Comparison of ENCODE assay signal across 9 cellular contexts in genomic region chr6:21263531-21264287, GRCh38.
DNase-seq lines count a peak whose midpoint lies in the region; ATAC-seq and TF ChIP-seq lines count a peak whose summit lies in the region.
"Had no signal": no experiment of that assay in that cellular context is flagged by ENCODE, and none has a peak within 500 bp of the region (broad histone marks: within the 10 kb centered on the region; RNA-seq: fewer than 3 reads in every experiment).

No MANE protein-coding gene starts in this region.

- TF ChIP-seq CTCF in activated CD8-positive, alpha-beta T cell treated with anti-CD3 and anti-CD28 coated beads for 36 hours (IDR thresholded peaks at IDR 0.05), result no peak

- peak overlapping the region; percentile 51 for H3K27ac Mint-ChIP-seq in activated CD4-positive, alpha-beta T cell treated with anti-CD3 and anti-CD28 coated beads, Interleukin-2, amount 10 ng/mL, durations not matched to agents 24 days and 14 days
- H3K27ac Mint-ChIP-seq in activated CD4-positive, alpha-beta T cell treated with anti-CD3 and anti-CD28 coated beads, Interleukin-2, amount 10 ng/mL, durations not matched to agents 7 days and 5 days, result no peak overlapping the region
- H3K27ac Mint-ChIP-seq in activated CD8-positive, alpha-beta T cell treated with anti-CD3 and anti-CD28 coated beads for 36 hours, result no peak overlapping the region

- intact Hi-C loops in activated CD4-positive, alpha-beta T cell treated with anti-CD3 and anti-CD28 coated beads, Interleukin-2, amount 10 ng/mL, durations not matched to agents 24 days and 14 days (cut with micrococcal nuclease), result no loop called here
- intact Hi-C loops in activated CD8-positive, alpha-beta T cell treated with anti-CD3 and anti-CD28 coated beads for 36 hours (cut with micrococcal nuclease), result no loop called here

- CTCF ChIA-PET in activated CD4-positive, alpha-beta T cell treated with anti-CD3 and anti-CD28 coated beads, Interleukin-2, amount 10 ng/mL, durations not matched to agents 7 days and 5 days (lab: Charles Lee), result interaction anchor here (1.0 kb wide), 1 partner anchor 701 kb away, joined by 4 read pairs; no protein-coding TSS in a partner anchor
- CTCF ChIA-PET in activated CD8-positive, alpha-beta T cell treated with anti-CD3 and anti-CD28 coated beads for 36 hours (lab: Charles Lee), result interaction anchor here (1.7 kb wide), 1 partner anchor 11 kb away, joined by 5 read pairs; no protein-coding TSS in a partner anchor

- no peaks in the 10 kb centered on the region for H3K36me3 Mint-ChIP-seq in activated CD4-positive, alpha-beta T cell treated with anti-CD3 and anti-CD28 coated beads, Interleukin-2, amount 10 ng/mL, durations not matched to agents 24 days and 14 days (ENCODE audit: low read depth)
- no peaks in the 10 kb centered on the region for H3K36me3 Mint-ChIP-seq in activated CD4-positive, alpha-beta T cell treated with anti-CD3 and anti-CD28 coated beads, Interleukin-2, amount 10 ng/mL, durations not matched to agents 7 days and 5 days (ENCODE audit: low read depth)
- H3K36me3 Mint-ChIP-seq in activated CD8-positive, alpha-beta T cell treated with anti-CD3 and anti-CD28 coated beads for 36 hours (ENCODE audit: low read depth), result no peaks in the 10 kb centered on the region

- peaks cover 7% of the 10 kb centered on the region for H3K9me3 Mint-ChIP-seq in activated CD4-positive, alpha-beta T cell treated with anti-CD3 and anti-CD28 coated beads, Interleukin-2, amount 10 ng/mL, durations not matched to agents 24 days and 14 days
- peaks cover 6% of the 10 kb centered on the region for H3K9me3 Mint-ChIP-seq in activated CD4-positive, alpha-beta T cell treated with anti-CD3 and anti-CD28 coated beads, Interleukin-2, amount 10 ng/mL, durations not matched to agents 7 days and 5 days
- H3K9me3 Mint-ChIP-seq in activated CD8-positive, alpha-beta T cell treated with anti-CD3 and anti-CD28 coated beads for 36 hours, result no peaks in the 10 kb centered on the region

- no peak for ATAC-seq in activated CD8-positive, alpha-beta T cell treated with anti-CD3 and anti-CD28 coated beads for 36 hours
- ATAC-seq in HG03571 (IDR thresholded peaks at IDR 0.05; ENCODE audit: unreplicated experiment), result no peak
- ATAC-seq: heart right ventricle had no signal

- H3K4me1 Mint-ChIP-seq in activated CD4-positive, alpha-beta T cell treated with anti-CD3 and anti-CD28 coated beads, Interleukin-2, amount 10 ng/mL, durations not matched to agents 24 days and 14 days, result peaks cover 10% of the 10 kb centered on the region
- H3K4me1 Mint-ChIP-seq in activated CD4-positive, alpha-beta T cell treated with anti-CD3 and anti-CD28 coated beads, Interleukin-2, amount 10 ng/mL, durations not matched to agents 7 days and 5 days, result peaks cover 13% of the 10 kb centered on the region
- peaks cover 28% of the 10 kb centered on the region for H3K4me1 Mint-ChIP-seq in activated CD8-positive, alpha-beta T cell treated with anti-CD3 and anti-CD28 coated beads for 36 hours (ENCODE audit: low read depth)

- DNase-seq in activated CD4-positive, alpha-beta T cell treated with anti-CD3 and anti-CD28 coated beads, Interleukin-2, amount 10 ng/mL, durations not matched to agents 24 days and 14 days, result no peak
- no peak for DNase-seq in activated CD4-positive, alpha-beta T cell treated with anti-CD3 and anti-CD28 coated beads, Interleukin-2, amount 10 ng/mL, durations not matched to agents 7 days and 5 days
- peak; percentile 89 for DNase-seq in HPDE6-E6E7 (ENCODE audit: extremely low spot score)
- peak; percentile 49 for DNase-seq in activated CD8-positive, alpha-beta T cell treated with anti-CD3 and anti-CD28 coated beads for 36 hours
- peak; percentile 15 to 19 for DNase-seq in stimulated activated CD8-positive, alpha-beta memory T cell treated with anti-CD3 and anti-CD28 coated beads, Interleukin-7, amount 100 ng/mL, for 48 hours (ENCODE audit: extremely low read depth in 1 of 2, low read depth in 1 of 2)
- no peak for DNase-seq in NCI-H446 (lab: John Stamatoyannopoulos, UW)
- no peak for DNase-seq in SK-N-DZ (ENCODE audit: low spot score)
- DNase-seq: heart right ventricle had no signal

- no peak overlapping the region for H3K4me3 Mint-ChIP-seq in activated CD4-positive, alpha-beta T cell treated with anti-CD3 and anti-CD28 coated beads, Interleukin-2, amount 10 ng/mL, durations not matched to agents 24 days and 14 days
- no peak overlapping the region for H3K4me3 Mint-ChIP-seq in activated CD4-positive, alpha-beta T cell treated with anti-CD3 and anti-CD28 coated beads, Interleukin-2, amount 10 ng/mL, durations not matched to agents 7 days and 5 days
- no peak overlapping the region for H3K4me3 Mint-ChIP-seq in activated CD8-positive, alpha-beta T cell treated with anti-CD3 and anti-CD28 coated beads for 36 hours

- no peaks in the 10 kb centered on the region for H3K27me3 Mint-ChIP-seq in activated CD4-positive, alpha-beta T cell treated with anti-CD3 and anti-CD28 coated beads, Interleukin-2, amount 10 ng/mL, durations not matched to agents 24 days and 14 days
- H3K27me3 Mint-ChIP-seq in activated CD4-positive, alpha-beta T cell treated with anti-CD3 and anti-CD28 coated beads, Interleukin-2, amount 10 ng/mL, durations not matched to agents 7 days and 5 days, result no peaks in the 10 kb centered on the region
- H3K27me3 Mint-ChIP-seq in activated CD8-positive, alpha-beta T cell treated with anti-CD3 and anti-CD28 coated beads for 36 hours, result no peaks in the 10 kb centered on the region

- POLR2A ChIA-PET in activated CD4-positive, alpha-beta T cell treated with anti-CD3 and anti-CD28 coated beads, Interleukin-2, amount 10 ng/mL, durations not matched to agents 7 days and 5 days (lab: Charles Lee), result no interaction called here
- POLR2A ChIA-PET in activated CD8-positive, alpha-beta T cell treated with anti-CD3 and anti-CD28 coated beads for 36 hours (lab: Charles Lee), result no interaction called here

Comparison
In these comparisons a context has a peak if more than half of its experiments do, and no peak if none do; other contexts are left out.
1. DNase-seq: peak in HPDE6-E6E7 (single experiment), activated CD8-positive, alpha-beta T cell treated with anti-CD3 and anti-CD28 coated beads for 36 hours (single experiment) and stimulated activated CD8-positive, alpha-beta memory T cell treated with anti-CD3 and anti-CD28 coated beads, Interleukin-7, amount 100 ng/mL, for 48 hours (2 of 2); none in activated CD4-positive, alpha-beta T cell treated with anti-CD3 and anti-CD28 coated beads, Interleukin-2, amount 10 ng/mL, durations not matched to agents 24 days and 14 days (single experiment), activated CD4-positive, alpha-beta T cell treated with anti-CD3 and anti-CD28 coated beads, Interleukin-2, amount 10 ng/mL, durations not matched to agents 7 days and 5 days (single experiment), NCI-H446 (0 of 2) and SK-N-DZ (single experiment).